Comparison of ENCODE assay signal across 9 cellular contexts in the genomic region with DNA sequence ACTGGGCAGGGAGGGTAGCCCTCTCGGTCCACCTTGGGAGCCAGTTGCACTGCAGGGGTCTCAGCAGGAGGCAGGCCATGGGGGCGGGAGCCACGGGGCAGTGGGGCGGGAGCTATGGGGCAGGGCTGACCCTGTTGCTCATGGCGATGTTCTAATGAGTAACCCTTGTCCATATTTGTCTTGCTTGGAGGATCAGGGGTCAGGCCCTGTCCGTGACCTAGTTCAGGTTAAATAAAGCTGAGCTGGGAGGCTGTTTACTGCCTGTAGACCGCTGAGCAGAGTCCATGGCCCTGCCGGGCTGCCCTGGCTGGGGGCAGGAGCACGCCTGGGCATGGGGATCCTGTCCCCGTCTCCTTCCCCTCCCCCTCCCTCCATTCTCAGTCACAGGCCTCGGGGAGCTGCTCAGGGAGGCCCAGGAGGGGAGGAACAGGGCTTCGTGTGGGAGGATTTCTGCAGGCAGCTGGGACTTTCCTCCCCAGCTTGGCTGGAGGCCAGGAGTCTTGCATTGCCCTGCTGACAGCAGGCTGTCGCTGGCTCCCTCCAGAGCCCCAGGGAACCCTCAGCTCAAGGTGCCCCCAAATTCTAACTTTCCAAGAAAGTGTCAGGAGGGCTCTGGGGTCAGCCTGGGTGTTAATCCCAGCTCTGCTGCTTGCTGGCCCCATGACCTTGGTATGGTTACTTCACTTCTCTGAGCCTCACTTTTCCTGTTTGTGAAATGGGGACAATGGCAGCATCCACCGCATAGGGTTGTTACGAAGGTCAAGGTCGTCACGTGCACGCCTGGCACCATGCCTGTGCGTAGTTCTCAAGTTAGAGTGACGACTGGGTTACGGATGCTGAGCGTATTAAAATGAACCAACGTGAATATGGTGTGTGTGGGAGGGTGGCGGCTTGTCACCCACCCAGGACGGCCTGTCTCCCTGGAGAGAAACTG. TPM values are rescaled to one million over a fixed set of nuclear protein-coding genes. Genes with fewer than 3 reads are reported as not detected.
DNase-seq lines count a peak whose midpoint lies in the region; ATAC-seq and TF ChIP-seq lines count a peak whose summit lies in the region.
"Had no signal": no experiment of that assay in that cellular context is flagged by ENCODE, and none has a peak within 500 bp of the region (broad histone marks: within the 10 kb centered on the region; RNA-seq: fewer than 3 reads in every experiment).

No MANE protein-coding gene starts in this region.

- no peak overlapping the region for H2BK5ac ChIP-seq in mesendoderm (ENCODE audit: low read length)

- no peak overlapping the region for H2BK120ac ChIP-seq in mesendoderm (ENCODE audit: low read depth, low read length)

- H3K23ac ChIP-seq in mesendoderm (ENCODE audit: low read length): no peak overlapping the region

- H3K9me3 Mint-ChIP-seq in WTC11: peaks cover 3% of the 10 kb centered on the region; the same call in 1 of the 2 replicates

- H3K56ac ChIP-seq in mesendoderm (ENCODE audit: low read length): no peak overlapping the region

- H3K18ac ChIP-seq in mesendoderm (ENCODE audit: low read length): no peak overlapping the region

- ATAC-seq in WTC11 (no peak; the same call in 1 of the 2 replicates), HG02763 (IDR thresholded peaks at IDR 0.05; ENCODE audit: unreplicated experiment) (no peak)

- no peaks in the 10 kb centered on the region for H3K4me1 ChIP-seq in mesendoderm (ENCODE audit: control insufficient read depth, low read depth, low read length)

- H3K79me1 ChIP-seq in mesendoderm (ENCODE audit: low read length): no peaks in the 10 kb centered on the region

- H3K27ac Mint-ChIP-seq in WTC11: peak overlapping the region; percentile 65; the same call in 1 of the 2 replicates

- H3K27ac ChIP-seq in mesendoderm (ENCODE audit: low read depth, low read length): no peak overlapping the region
- H3K27ac ChIP-seq: neutrophil had no signal

- WGBS in mesendoderm (ENCODE audit: extremely low coverage, insufficient coverage, low lambda C conversion rate): no CpG with 5 or more reads among the region's 25 CpGs

- H3K4me1 Mint-ChIP-seq in WTC11: no peaks in the 10 kb centered on the region

- H3K4ac ChIP-seq in mesendoderm (ENCODE audit: low read depth, low read length): no peak overlapping the region

- no peak overlapping the region for H4K5ac ChIP-seq in mesendoderm (ENCODE audit: low read length)

- H3K36me3 ChIP-seq in mesendoderm (ENCODE audit: control insufficient read depth, insufficient read depth, low read length): peaks cover 1% of the 10 kb centered on the region

- no peak overlapping the region for H2BK15ac ChIP-seq in mesendoderm (replicated peaks; ENCODE audit: low read depth)

- CTCF ChIA-PET in WTC11 (lab: Charles Lee): interaction anchor here (2.0 kb wide), 1 partner anchor 16 kb away, joined by 6 read pairs; no protein-coding TSS in a partner anchor

- peaks cover 6% of the 10 kb centered on the region for H3K36me3 Mint-ChIP-seq in WTC11

- no peak for TF ChIP-seq CTCF in WTC11 (IDR thresholded peaks at IDR 0.05)

- POLR2A ChIA-PET in WTC11 (lab: Charles Lee): no interaction called here

- no peak overlapping the region for H3K4me3 Mint-ChIP-seq in WTC11

- no peak overlapping the region for H3K4me2 ChIP-seq in mesendoderm (ENCODE audit: low read length)

- no peak overlapping the region for H4K8ac ChIP-seq in mesendoderm (ENCODE audit: low read depth, low read length)

- no peak overlapping the region for H3K9ac ChIP-seq in mesendoderm (ENCODE audit: low read length)

- peak; percentile 48 for DNase-seq in activated T-cell treated with anti-CD3 and anti-CD28 coated beads for 24 hours (ENCODE audit: low read depth)
- no peak for DNase-seq in activated T-cell treated with anti-CD3 and anti-CD28 coated beads for 4 hours
- no peak for DNase-seq in WTC11 (ENCODE audit: low spot score)
- DNase-seq in glomerular visceral epithelial cell (ENCODE audit: extremely low spot score): peak; percentile 81
- peak in 2 of 3 donors; percentile 39 to 67 for DNase-seq in stimulated activated CD4-positive, alpha-beta T cell treated with anti-CD3 and anti-CD28 coated beads, Interleukin-12 subunit alpha, Interleukin-12 subunit beta, amount 100 ng/mL, for 48 hours (ENCODE audit: low read depth in 2 of 3, low spot score in 1 of 3)
- DNase-seq in DMS153 (lab: John Stamatoyannopoulos, UW): no peak
- DNase-seq in mesendoderm: no peak

- H3K27me3 ChIP-seq in mesendoderm (ENCODE audit: insufficient read depth, low read length, poor library complexity): no peaks in the 10 kb centered on the region
- H3K27me3 ChIP-seq: neutrophil had no signal

- H2AK5ac ChIP-seq in mesendoderm (ENCODE audit: low read length): no peak overlapping the region

- H3K27me3 Mint-ChIP-seq in WTC11 (ENCODE audit: low read depth): 0 out of 2 replicates have a peak, but pooled peaks cover 2% of the 10 kb centered on the region

- no peaks in the 10 kb centered on the region for H3K79me2 ChIP-seq in mesendoderm (ENCODE audit: control insufficient read depth, insufficient read depth, low read length)

- H3K4me3 ChIP-seq in mesendoderm (ENCODE audit: low read length): no peak overlapping the region

TF ChIP-seq in WTC11, 78 proteins besides CTCF, POLR2A, EP300 and RAD21:
- no peak for TF ChIP-seq SMAD4 (CRISPR knock-in tag; IDR thresholded peaks at IDR 0.05)
- TF ChIP-seq GABPB1 (CRISPR knock-in tag; IDR thresholded peaks at IDR 0.05): peak; percentile 60
- TF ChIP-seq ZNF423 (CRISPR knock-in tag; IDR thresholded peaks at IDR 0.05): no peak
- no peak for TF ChIP-seq IRF2 (CRISPR knock-in tag; IDR thresholded peaks at IDR 0.05; ENCODE audit: borderline replicate concordance, low read depth)
- TF ChIP-seq, protein P1, sequence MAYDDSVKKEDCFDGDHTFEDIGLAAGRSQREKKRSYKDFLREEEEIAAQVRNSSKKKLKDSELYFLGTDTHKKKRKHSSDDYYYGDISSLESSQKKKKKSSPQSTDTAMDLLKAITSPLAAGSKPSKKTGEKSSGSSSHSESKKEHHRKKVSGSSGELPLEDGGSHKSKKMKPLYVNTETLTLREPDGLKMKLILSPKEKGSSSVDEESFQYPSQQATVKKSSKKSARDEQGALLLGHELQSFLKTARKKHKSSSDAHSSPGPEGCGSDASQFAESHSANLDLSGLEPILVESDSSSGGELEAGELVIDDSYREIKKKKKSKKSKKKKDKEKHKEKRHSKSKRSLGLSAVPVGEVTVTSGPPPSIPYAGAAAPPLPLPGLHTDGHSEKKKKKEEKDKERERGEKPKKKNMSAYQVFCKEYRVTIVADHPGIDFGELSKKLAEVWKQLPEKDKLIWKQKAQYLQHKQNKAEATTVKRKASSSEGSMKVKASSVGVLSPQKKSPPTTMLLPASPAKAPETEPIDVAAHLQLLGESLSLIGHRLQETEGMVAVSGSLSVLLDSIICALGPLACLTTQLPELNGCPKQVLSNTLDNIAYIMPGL (CRISPR knock-in tag; IDR thresholded peaks at IDR 0.05): no peak
- TF ChIP-seq, protein P2, sequence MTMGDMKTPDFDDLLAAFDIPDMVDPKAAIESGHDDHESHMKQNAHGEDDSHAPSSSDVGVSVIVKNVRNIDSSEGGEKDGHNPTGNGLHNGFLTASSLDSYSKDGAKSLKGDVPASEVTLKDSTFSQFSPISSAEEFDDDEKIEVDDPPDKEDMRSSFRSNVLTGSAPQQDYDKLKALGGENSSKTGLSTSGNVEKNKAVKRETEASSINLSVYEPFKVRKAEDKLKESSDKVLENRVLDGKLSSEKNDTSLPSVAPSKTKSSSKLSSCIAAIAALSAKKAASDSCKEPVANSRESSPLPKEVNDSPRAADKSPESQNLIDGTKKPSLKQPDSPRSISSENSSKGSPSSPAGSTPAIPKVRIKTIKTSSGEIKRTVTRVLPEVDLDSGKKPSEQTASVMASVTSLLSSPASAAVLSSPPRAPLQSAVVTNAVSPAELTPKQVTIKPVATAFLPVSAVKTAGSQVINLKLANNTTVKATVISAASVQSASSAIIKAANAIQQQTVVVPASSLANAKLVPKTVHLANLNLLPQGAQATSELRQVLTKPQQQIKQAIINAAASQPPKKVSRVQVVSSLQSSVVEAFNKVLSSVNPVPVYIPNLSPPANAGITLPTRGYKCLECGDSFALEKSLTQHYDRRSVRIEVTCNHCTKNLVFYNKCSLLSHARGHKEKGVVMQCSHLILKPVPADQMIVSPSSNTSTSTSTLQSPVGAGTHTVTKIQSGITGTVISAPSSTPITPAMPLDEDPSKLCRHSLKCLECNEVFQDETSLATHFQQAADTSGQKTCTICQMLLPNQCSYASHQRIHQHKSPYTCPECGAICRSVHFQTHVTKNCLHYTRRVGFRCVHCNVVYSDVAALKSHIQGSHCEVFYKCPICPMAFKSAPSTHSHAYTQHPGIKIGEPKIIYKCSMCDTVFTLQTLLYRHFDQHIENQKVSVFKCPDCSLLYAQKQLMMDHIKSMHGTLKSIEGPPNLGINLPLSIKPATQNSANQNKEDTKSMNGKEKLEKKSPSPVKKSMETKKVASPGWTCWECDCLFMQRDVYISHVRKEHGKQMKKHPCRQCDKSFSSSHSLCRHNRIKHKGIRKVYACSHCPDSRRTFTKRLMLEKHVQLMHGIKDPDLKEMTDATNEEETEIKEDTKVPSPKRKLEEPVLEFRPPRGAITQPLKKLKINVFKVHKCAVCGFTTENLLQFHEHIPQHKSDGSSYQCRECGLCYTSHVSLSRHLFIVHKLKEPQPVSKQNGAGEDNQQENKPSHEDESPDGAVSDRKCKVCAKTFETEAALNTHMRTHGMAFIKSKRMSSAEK (CRISPR knock-in tag; IDR thresholded peaks at IDR 0.05; ENCODE audit: borderline replicate concordance): no peak

RNA-seq across cellular contexts. Expression of a gene that starts 6.1 kb away (rescaled TPM):
- 1.6 to 2.7 TPM (median 2.1 TPM) in 3 replicates for total RNA-seq in WTC11 (2021)
- polyA plus RNA-seq in mesendoderm (2013, experiment 1 of 2): 0.34 TPM
- polyA plus RNA-seq in mesendoderm (2013, experiment 2 of 2): 0.31 TPM

RNA-seq across cellular contexts. Expression of a gene that starts 12.1 kb away (rescaled TPM):
- total RNA-seq in WTC11 (2021): 14.0 to 16.4 TPM (median 15.1 TPM) in 3 replicates
- 6.6 TPM for polyA plus RNA-seq in mesendoderm (2013, experiment 1 of 2)
- 5.6 TPM for polyA plus RNA-seq in mesendoderm (2013, experiment 2 of 2)

RNA-seq across cellular contexts. Expression of a gene that starts 25.2 kb away (rescaled TPM):
- 16.7 to 26.2 TPM (median 22.1 TPM) in 3 replicates for total RNA-seq in WTC11 (2021)
- 18.6 TPM for polyA plus RNA-seq in mesendoderm (2013, experiment 1 of 2)
- 19.8 TPM for polyA plus RNA-seq in mesendoderm (2013, experiment 2 of 2)

RNA-seq across cellular contexts. Expression of a gene that starts 26.4 kb away (rescaled TPM):
- total RNA-seq in WTC11 (2021): 1.4 to 1.9 TPM (median 1.4 TPM) in 3 replicates
- 0.52 TPM for polyA plus RNA-seq in mesendoderm (2013, experiment 1 of 2)
- 0.50 TPM for polyA plus RNA-seq in mesendoderm (2013, experiment 2 of 2)

RNA-seq across cellular contexts. Expression of a gene that starts 51.9 kb away (rescaled TPM):
- total RNA-seq in WTC11 (2021): 323 to 388 TPM (median 328 TPM) in 3 replicates
- 158 TPM for polyA plus RNA-seq in mesendoderm (2013, experiment 1 of 2)
- polyA plus RNA-seq in mesendoderm (2013, experiment 2 of 2): 144 TPM

Comparison
In these comparisons a context has a peak if more than half of its experiments do, and no peak if none do; other contexts are left out.
1. DNase-seq: peak in activated T-cell treated with anti-CD3 and anti-CD28 coated beads for 24 hours (single experiment), glomerular visceral epithelial cell (single experiment) and stimulated activated CD4-positive, alpha-beta T cell treated with anti-CD3 and anti-CD28 coated beads, Interleukin-12 subunit alpha, Interleukin-12 subunit beta, amount 100 ng/mL, for 48 hours (2 of 3); none in activated T-cell treated with anti-CD3 and anti-CD28 coated beads for 4 hours (single experiment), WTC11 (single experiment), DMS153 (single experiment) and mesendoderm (single experiment).